Comparison of ENCODE assay signal across 8 cellular contexts in the genomic region with DNA sequence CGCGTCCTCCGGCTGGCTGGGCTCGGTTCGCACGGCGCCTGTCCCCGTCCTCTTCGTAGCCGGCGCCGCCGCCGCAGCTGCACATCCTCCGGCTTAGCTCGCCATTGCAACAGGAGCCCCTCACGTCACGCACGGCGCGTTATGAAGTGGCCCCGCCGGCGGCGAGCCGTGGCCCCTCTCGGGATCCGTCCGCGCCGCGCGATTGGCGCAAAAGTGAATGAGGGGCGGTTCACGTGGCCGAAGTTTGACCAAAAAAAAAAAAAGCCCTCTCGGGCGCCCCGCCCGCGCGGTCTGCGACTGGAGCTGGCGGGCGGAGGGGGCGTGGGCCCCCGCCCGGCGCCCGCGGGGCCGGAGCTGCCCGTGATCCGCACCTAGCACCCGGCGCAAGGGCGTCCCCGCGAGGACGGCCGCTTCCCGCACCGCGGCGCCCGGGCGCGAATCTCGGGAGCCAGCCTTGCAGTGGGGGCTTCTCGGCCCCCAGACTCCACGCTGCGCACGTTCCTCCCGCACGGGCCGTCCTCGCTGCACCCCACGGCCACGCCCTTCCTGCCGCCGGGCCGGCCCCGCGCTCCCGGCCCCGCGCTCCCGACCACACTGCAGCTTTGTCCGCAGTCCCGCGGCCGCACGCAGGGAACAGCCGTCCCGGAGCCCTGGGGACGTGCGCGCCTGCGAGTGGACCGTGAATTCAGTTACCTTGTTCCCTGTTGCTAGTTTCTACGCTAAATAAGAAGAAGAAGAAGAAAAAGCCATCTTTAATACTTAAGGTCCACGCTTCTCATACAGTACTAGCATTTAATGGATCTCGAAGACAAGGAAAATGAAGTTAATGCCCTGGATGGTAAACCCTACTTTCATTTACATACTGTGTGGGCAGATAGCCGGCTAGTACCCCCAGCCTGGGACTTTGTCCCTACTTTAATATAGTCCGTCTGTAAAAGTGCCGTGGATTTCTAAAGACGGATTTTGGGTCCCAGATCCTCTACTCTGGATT. TPM values are rescaled to one million over a fixed set of nuclear protein-coding genes. Genes with fewer than 3 reads are reported as not detected.
DNase-seq lines count a peak whose midpoint lies in the region; ATAC-seq and TF ChIP-seq lines count a peak whose summit lies in the region.

A gene with protein sequence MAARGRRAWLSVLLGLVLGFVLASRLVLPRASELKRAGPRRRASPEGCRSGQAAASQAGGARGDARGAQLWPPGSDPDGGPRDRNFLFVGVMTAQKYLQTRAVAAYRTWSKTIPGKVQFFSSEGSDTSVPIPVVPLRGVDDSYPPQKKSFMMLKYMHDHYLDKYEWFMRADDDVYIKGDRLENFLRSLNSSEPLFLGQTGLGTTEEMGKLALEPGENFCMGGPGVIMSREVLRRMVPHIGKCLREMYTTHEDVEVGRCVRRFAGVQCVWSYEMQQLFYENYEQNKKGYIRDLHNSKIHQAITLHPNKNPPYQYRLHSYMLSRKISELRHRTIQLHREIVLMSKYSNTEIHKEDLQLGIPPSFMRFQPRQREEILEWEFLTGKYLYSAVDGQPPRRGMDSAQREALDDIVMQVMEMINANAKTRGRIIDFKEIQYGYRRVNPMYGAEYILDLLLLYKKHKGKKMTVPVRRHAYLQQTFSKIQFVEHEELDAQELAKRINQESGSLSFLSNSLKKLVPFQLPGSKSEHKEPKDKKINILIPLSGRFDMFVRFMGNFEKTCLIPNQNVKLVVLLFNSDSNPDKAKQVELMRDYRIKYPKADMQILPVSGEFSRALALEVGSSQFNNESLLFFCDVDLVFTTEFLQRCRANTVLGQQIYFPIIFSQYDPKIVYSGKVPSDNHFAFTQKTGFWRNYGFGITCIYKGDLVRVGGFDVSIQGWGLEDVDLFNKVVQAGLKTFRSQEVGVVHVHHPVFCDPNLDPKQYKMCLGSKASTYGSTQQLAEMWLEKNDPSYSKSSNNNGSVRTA (minus strand): TSS at position 219 of the 991 bp plus-strand sequence. CDS start 592 bp downstream, outside the sequence.

- peak within 1 kb of the TSS; percentile 89 for H3K4me3 ChIP-seq in colonic mucosa

- DNase-seq in AG08396 (ENCODE audit: low spot score) (peak; percentile 93), NCI-H460 (ENCODE audit: extremely low read depth, low read depth) (peak; percentile 77), colonic mucosa (peak; percentile 91), left kidney (ENCODE audit: low read depth, low spot score) (peak; percentile 96)
- peak; percentile 90 for DNase-seq in activated CD4-positive, alpha-beta T cell treated with anti-CD3 and anti-CD28 coated beads for 48 hours
- DNase-seq in stimulated activated CD4-positive, alpha-beta T cell treated with anti-CD3 and anti-CD28 coated beads, Interleukin-1b, Interleukin-23, amount 100 ng/mL, for 48 hours, result peak; percentile 84

- peaks cover 19% of the 10 kb centered on the region for H3K4me1 ChIP-seq in colonic mucosa

- H3K27me3 ChIP-seq in colonic mucosa, result no peaks in the 10 kb centered on the region

- ATAC-seq in GM18873 (IDR thresholded peaks at IDR 0.05; ENCODE audit: low FRiP score, unreplicated experiment) (peak; percentile 68), HG03135 (IDR thresholded peaks at IDR 0.05; ENCODE audit: unreplicated experiment) (peak; percentile 71)

- no peaks in the 10 kb centered on the region for H3K36me3 ChIP-seq in colonic mucosa

- no peaks in the 10 kb centered on the region for H3K9me3 ChIP-seq in colonic mucosa

- peak within 1 kb of the TSS; percentile 83 for H3K27ac ChIP-seq in colonic mucosa

- intact Hi-C loops in colonic mucosa (cut with DNase I), result no loop called here

- H3K9ac ChIP-seq in colonic mucosa (ENCODE audit: low read depth in 2 of 2, low read length in 2 of 2), result peak within 1 kb of the TSS; percentile 87

- no peak for TF ChIP-seq CTCF in colonic mucosa (IDR thresholded peaks at IDR 0.05)

RNA-seq across cellular contexts. Expression of the gene that starts here (rescaled TPM):
- total RNA-seq in NCI-H460 (2014; rRNA removed; shearing (Covaris generic)), result 21.1 and 24.5 TPM in 2 replicates
- 8.8 and 12.5 TPM in 2 replicates for polyA plus RNA-seq in NCI-H460 (2014; cell fraction: nucleus; rRNA removed)
- 10 to 100 TPM; 12.3 to 13.7 TPM for total RNA-seq in colonic mucosa

Comparison
In these comparisons a context has a peak if more than half of its experiments do, and no peak if none do; other contexts are left out.
1. Peak in every context shown above with its lines: DNase-seq, ATAC-seq, H3K4me3 ChIP-seq and H3K27ac ChIP-seq.